In genomic region chr2:41329075-41329474, GRCh38 we compare ENCODE assay signal across 20 cellular contexts.
"Had no signal": no experiment of that assay in that cellular context is flagged by ENCODE, and none has a peak within 500 bp of the region (broad histone marks: within the 10 kb centered on the region; RNA-seq: fewer than 3 reads in every experiment).

No MANE protein-coding gene starts in this region.

- H3K27ac Mint-ChIP-seq: mesothelial cell of epicardium; naive B cell; natural killer cell; nephron progenitor cell; neural progenitor cell; stimulated activated naive B cell treated with anti-CD40 and anti-IgM and Interleukin-4, amounts not matched to agents 10 μg/mL and 1 μg/mL and 100 μg/mL, for 72 hours had no signal

- H3K9me3 Mint-ChIP-seq: natural killer cell, neural progenitor cell had no signal

- ATAC-seq: natural killer cell; psoas muscle; right lobe of liver; stimulated activated naive B cell treated with anti-CD40 and anti-IgM and Interleukin-4, amounts not matched to agents 10 μg/mL and 1 μg/mL and 100 μg/mL, for 72 hours; stimulated activated naive CD8-positive, alpha-beta T cell treated with anti-CD3 and anti-CD28 coated beads, Interleukin-15, Interleukin-2, amounts not matched to agents 100 U/mL and 50 U/mL, for 24 hours had no signal

- H3K27me3 Mint-ChIP-seq: naive B cell; stimulated activated naive B cell treated with anti-CD40 and anti-IgM and Interleukin-4, amounts not matched to agents 10 μg/mL and 1 μg/mL and 100 μg/mL, for 72 hours had no signal

- H3K4me3 Mint-ChIP-seq: mesothelial cell of epicardium; naive B cell; natural killer cell; nephron progenitor cell; neural progenitor cell; stimulated activated naive B cell treated with anti-CD40 and anti-IgM and Interleukin-4, amounts not matched to agents 10 μg/mL and 1 μg/mL and 100 μg/mL, for 72 hours had no signal

- H3K36me3 Mint-ChIP-seq: naive B cell; natural killer cell; neural progenitor cell; stimulated activated naive B cell treated with anti-CD40 and anti-IgM and Interleukin-4, amounts not matched to agents 10 μg/mL and 1 μg/mL and 100 μg/mL, for 72 hours had no signal

- H3K4me1 Mint-ChIP-seq: naive B cell; natural killer cell; nephron progenitor cell; stimulated activated naive B cell treated with anti-CD40 and anti-IgM and Interleukin-4, amounts not matched to agents 10 μg/mL and 1 μg/mL and 100 μg/mL, for 72 hours had no signal

- DNase-seq: islet precursor cell; left ventricle myocardium inferior; mesendoderm; naive B cell; natural killer cell; nephron progenitor cell; occipital lobe; psoas muscle; right lobe of liver; stimulated activated CD4-positive, alpha-beta T cell treated with anti-CD3 and anti-CD28 coated beads, Interleukin-1b, Interleukin-23, amount 100 ng/mL, for 48 hours; stimulated activated CD4-positive, alpha-beta T cell treated with anti-CD3 and anti-CD28 coated beads, Interleukin-2, amount 100 ng/mL, for 48 hours; stimulated activated naive B cell treated with anti-CD40 and anti-IgM and Interleukin-4, amounts not matched to agents 10 μg/mL and 1 μg/mL and 100 μg/mL, for 72 hours; stimulated activated naive CD8-positive, alpha-beta T cell treated with anti-CD3 and anti-CD28 coated beads, Interleukin-15, Interleukin-2, amounts not matched to agents 100 U/mL and 50 U/mL, for 24 hours; stomach; testis; thyroid gland; transverse colon; upper lobe of left lung had no signal
